Comparison of ENCODE assay signal across 1 cellular context in the genomic region with DNA sequence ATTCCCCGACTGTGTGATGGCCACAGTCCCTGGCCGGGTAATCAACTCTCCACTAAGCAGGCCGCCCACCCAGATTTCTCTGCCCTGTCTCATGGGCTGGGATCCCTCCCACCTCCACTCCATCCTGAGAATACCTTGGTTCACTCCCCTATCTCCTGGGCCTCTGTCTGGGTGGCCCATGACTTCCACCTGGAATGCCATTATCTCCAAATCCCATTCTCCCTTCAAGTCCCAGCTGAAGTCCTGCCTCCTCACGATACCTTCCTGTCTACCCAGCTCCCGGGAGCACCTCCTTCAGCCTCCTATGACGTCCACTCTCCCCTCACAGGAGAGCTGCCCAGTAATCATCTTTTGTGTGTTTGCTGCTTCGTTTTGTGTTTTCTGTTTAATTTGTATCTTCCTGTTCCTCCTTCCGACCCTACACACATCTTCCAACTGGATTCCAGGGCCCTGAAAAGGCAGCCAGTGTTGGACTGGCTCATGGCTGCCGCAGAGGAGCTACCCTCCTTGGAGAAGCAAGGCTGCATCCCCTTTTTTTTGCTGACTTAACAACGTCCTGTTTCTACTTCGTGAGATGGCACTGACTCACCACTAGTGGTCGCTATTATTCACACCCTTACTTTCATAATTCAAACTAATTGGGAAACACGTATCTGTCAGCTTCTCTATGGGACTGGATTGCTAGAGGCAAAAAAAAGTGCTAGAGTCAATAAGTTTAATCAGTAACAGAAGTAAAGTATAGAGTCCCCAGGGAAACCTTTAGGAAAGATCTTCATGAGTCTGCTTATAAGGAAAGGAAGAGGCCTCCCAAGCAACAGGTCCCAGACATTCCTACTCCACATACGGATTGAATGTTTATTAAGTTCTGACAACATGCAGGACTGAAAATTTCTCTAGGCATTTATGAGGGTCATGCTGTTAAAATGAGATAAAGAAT.
TF ChIP-seq lines count a peak whose summit lies in the region.

No MANE protein-coding gene starts in this region.

TF ChIP-seq in K562, 482 proteins besides CTCF, POLR2A, EP300 and RAD21 (continued from another document and continues in another):
- TF ChIP-seq ZNF318 (IDR thresholded peaks at IDR 0.05; ENCODE audit: borderline replicate concordance in 1 of 2, low read depth in 1 of 2) = no peak
- TF ChIP-seq TRIM25 (IDR thresholded peaks at IDR 0.05; ENCODE audit: borderline replicate concordance) = no peak
- no peak for TF ChIP-seq ZNF717 (CRISPR knock-in tag; IDR thresholded peaks at IDR 0.05)
- TF ChIP-seq CAMTA2 (CRISPR knock-in tag; conservative IDR thresholded peaks at IDR 0.05) = no peak
- TF ChIP-seq TRIM24 (IDR thresholded peaks at IDR 0.05) = no peak
- TF ChIP-seq ZNF668 (CRISPR knock-in tag; IDR thresholded peaks at IDR 0.05) = no peak
- TF ChIP-seq RNF219 (CRISPR knock-in tag; IDR thresholded peaks at IDR 0.05) = 0 out of 2 replicates have a peak, but pooled peaks have one; percentile 25
- TF ChIP-seq ELK1 (CRISPR knock-in tag; IDR thresholded peaks at IDR 0.05) = no peak
- TF ChIP-seq ELF2 (CRISPR knock-in tag; IDR thresholded peaks at IDR 0.05) = no peak
- no peak for TF ChIP-seq CBFA2T2 (conservative IDR thresholded peaks at IDR 0.05)
- no peak for TF ChIP-seq ZNF175 (CRISPR knock-in tag; IDR thresholded peaks at IDR 0.05; ENCODE audit: low read depth)
- TF ChIP-seq ZKSCAN8 (CRISPR knock-in tag; IDR thresholded peaks at IDR 0.05) = no peak
- TF ChIP-seq GMEB1 (CRISPR knock-in tag; IDR thresholded peaks at IDR 0.05) = no peak
- no peak for TF ChIP-seq MCM2 (IDR thresholded peaks at IDR 0.05; ENCODE audit: low read depth)
- no peak for TF ChIP-seq HDAC2 (IDR thresholded peaks at IDR 0.05)
- no peak for TF ChIP-seq ATF4 (CRISPR knock-in tag; IDR thresholded peaks at IDR 0.05)
- no peak for TF ChIP-seq FOS (IDR thresholded peaks at IDR 0.05; ENCODE audit: extremely low read depth, insufficient read length)
- TF ChIP-seq MEIS2 (IDR thresholded peaks at IDR 0.05; ENCODE audit: partially characterized antibody) = no peak
- no peak for TF ChIP-seq ATF2 (CRISPR knock-in tag; IDR thresholded peaks at IDR 0.05)
- no peak for TF ChIP-seq NR1H2 (CRISPR knock-in tag; IDR thresholded peaks at IDR 0.05)
- no peak for TF ChIP-seq BCLAF1 (IDR thresholded peaks at IDR 0.05; ENCODE audit: borderline replicate concordance in 1 of 2, control insufficient read depth in 1 of 2, low read depth in 2 of 2, low read length in 1 of 2)
- no peak for TF ChIP-seq E2F5 (CRISPR knock-in tag; IDR thresholded peaks at IDR 0.05)
